In the genomic region with DNA sequence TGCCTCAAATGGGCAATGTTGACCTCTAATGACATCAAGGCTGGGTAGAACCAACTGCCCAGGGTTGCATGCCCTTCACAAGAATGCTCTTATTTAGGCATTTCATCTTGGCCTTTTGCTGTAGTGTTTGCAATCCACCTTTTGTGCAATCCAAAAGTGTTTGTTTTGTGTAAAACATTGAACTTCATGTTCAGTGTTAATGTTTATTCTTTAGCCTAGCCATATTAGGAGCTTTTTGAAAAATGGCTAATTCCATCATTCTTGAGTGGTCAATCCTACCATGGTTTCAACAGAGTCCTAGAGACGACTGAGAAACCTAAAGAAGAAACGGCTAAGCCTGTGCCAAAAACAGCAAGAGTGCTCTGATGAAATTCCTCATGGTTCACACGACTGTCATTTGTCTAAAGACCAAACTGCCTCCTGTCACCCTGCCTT, we compare ENCODE assay signal across 22 cellular contexts.
A peak's percentile ranks its signal among the peaks of the same experiment; 100 is the strongest.
DNase-seq lines count a peak whose midpoint lies in the region; ATAC-seq, FAIRE-seq and TF ChIP-seq lines count a peak whose summit lies in the region.
"Had no signal": no experiment of that assay in that cellular context is flagged by ENCODE, and none has a peak within 500 bp of the region (broad histone marks: within the 10 kb centered on the region; RNA-seq: fewer than 3 reads in every experiment).

No MANE protein-coding gene starts in this region.

- DNase-seq in DND-41, result no peak
- DNase-seq in IMR-90, result peak; percentile 64
- no peak for DNase-seq in keratinocyte (ENCODE audit: low read depth, low spot score)
- peak; percentile 55 for DNase-seq in skeletal muscle cell (ENCODE audit: low read depth)
- DNase-seq in NCI-H1930 (lab: John Stamatoyannopoulos, UW), result no peak
- DNase-seq in central memory CD4-positive, alpha-beta T cell, result no peak
- DNase-seq: CD4-positive, CD25-positive, alpha-beta regulatory T cell; KBM-7; NCI-H1092 treated with DMSO at 0.1 percent for 48 hours; NCI-H146; NCI-H2029 treated with DMSO at 0.1 percent for 48 hours; NCI-H2171; NCI-H345; NCI-H524; NCI-H774; NK-92 treated with Interleukin-12 subunit alpha and Interleukin-12 subunit beta, amount 100 ng/mL, for 24 hours had no signal

- H2BK5ac ChIP-seq in IMR-90 (ENCODE audit: low read depth, low read length, poor library complexity, severe bottlenecking), result peak overlapping the region; percentile 99

- H3K36me3 ChIP-seq in DND-41 (ENCODE audit: insufficient read depth, low read length) (no peaks in the 10 kb centered on the region), IMR-90 (ENCODE audit: control insufficient read depth, insufficient read depth, low read length) (no peaks in the 10 kb centered on the region), keratinocyte (ENCODE audit: control insufficient read depth in 2 of 2, extremely low read depth in 1 of 2, insufficient read depth in 2 of 2, low read length in 2 of 2) (no peaks in the 10 kb centered on the region)

- H4K20me1 ChIP-seq in DND-41 (ENCODE audit: insufficient read depth, low read length), result no peaks in the 10 kb centered on the region
- H4K20me1 ChIP-seq in IMR-90 (ENCODE audit: insufficient read depth, low read length), result no peaks in the 10 kb centered on the region
- no peaks in the 10 kb centered on the region for H4K20me1 ChIP-seq in keratinocyte (ENCODE audit: control insufficient read depth, extremely low read depth, insufficient read depth, low read length)

- CTCF ChIA-PET in IMR-90 (lab: Yijun Ruan, JAX), result no interaction called here

- dilution Hi-C loops in IMR-90 (cut with HindIII; ENCODE audit: low sequenced_read_pairs, unreplicated experiment), result no loop called here
- dilution Hi-C loops in keratinocyte (cut with MboI; ENCODE audit: extremely low pct_ligation_motif_present, low sequenced_read_pairs), result no loop called here

- H3K9ac ChIP-seq in DND-41 (ENCODE audit: low read depth, low read length), result no peak overlapping the region
- no peak overlapping the region for H3K9ac ChIP-seq in IMR-90 (ENCODE audit: low read depth, low read length)
- no peak overlapping the region for H3K9ac ChIP-seq in keratinocyte (ENCODE audit: control insufficient read depth, extremely low read depth, insufficient read depth, low read length)

- H3K79me1 ChIP-seq in IMR-90 (ENCODE audit: low read depth in 1 of 2, low read length in 2 of 2), result 0 out of 4 replicates have a peak, but pooled peaks cover 0 to 4% of the 10 kb centered on the region in 2 experiments

- H2AFZ ChIP-seq in DND-41 (ENCODE audit: low read depth, low read length), result no peak overlapping the region
- H2AFZ ChIP-seq in IMR-90 (replicated peaks; ENCODE audit: low read length, poor library complexity), result no peak overlapping the region
- H2AFZ ChIP-seq in keratinocyte (ENCODE audit: control insufficient read depth, low read length), result no peak overlapping the region

- peak overlapping the region; percentile 91 for H2BK20ac ChIP-seq in IMR-90 (ENCODE audit: low read depth, low read length)

- peak overlapping the region; percentile 33; the same call in 1 of the 2 replicates for H3K27ac ChIP-seq in DND-41 (ENCODE audit: low read length)
- peak overlapping the region; percentile 20; the same call in 1 of the 2 replicates for H3K27ac ChIP-seq in IMR-90 (ENCODE audit: insufficient read depth, low read length)
- H3K27ac ChIP-seq in keratinocyte (ENCODE audit: control insufficient read depth, insufficient read depth, low read length), result no peak overlapping the region

- H4K5ac ChIP-seq in IMR-90 (ENCODE audit: low read depth, low read length), result peak overlapping the region; percentile 44; the same call in 1 of the 2 replicates

- H3K14ac ChIP-seq in IMR-90 (replicated peaks; ENCODE audit: low read depth, low read length), result peak overlapping the region; percentile 94

- peak overlapping the region; percentile 86 for H2AK5ac ChIP-seq in IMR-90 (ENCODE audit: low read depth, low read length)

- 27% methylated on average over 2 of the region's 3 CpGs; no CpG with 5 or more reads in 1 of the 2 experiments for WGBS in IMR-90 (ENCODE audit: extremely low coverage in 2 of 2, insufficient read length in 1 of 2), 2 experiments

- H2BK120ac ChIP-seq in IMR-90 (ENCODE audit: low read depth, low read length), result peak overlapping the region; percentile 79

- peak; percentile 32 for FAIRE-seq in keratinocyte (lab: Jason Lieb, UNC)
- FAIRE-seq: G401.6, GM18507, H54 had no signal

- H3K23ac ChIP-seq in IMR-90 (ENCODE audit: low read depth, low read length), result peak overlapping the region; percentile 85

- no TSS peak for BruUV-seq in IMR-90 (replicated peaks; lab: Mats Ljungman, UMichigan)

- POLR2A ChIA-PET in IMR-90 (lab: Charles Lee; ENCODE audit: unreplicated experiment), result no interaction called here

- H4K91ac ChIP-seq in IMR-90 (ENCODE audit: insufficient read depth, low read depth, low read length), result peak overlapping the region; percentile 87

- H3K4me2 ChIP-seq in DND-41 (ENCODE audit: insufficient read depth, low read length) (no peak overlapping the region), IMR-90 (ENCODE audit: low read depth, low read length) (no peak overlapping the region), keratinocyte (ENCODE audit: control insufficient read depth, extremely low read depth, insufficient read depth, low read depth, low read length) (no peak overlapping the region)

- peaks cover 72% of the 10 kb centered on the region for H3K4me1 ChIP-seq in DND-41 (ENCODE audit: insufficient read depth, low read length)
- peaks cover 34% of the 10 kb centered on the region; the same call in 1 of the 2 replicates for H3K4me1 ChIP-seq in IMR-90 (ENCODE audit: control insufficient read depth, insufficient read depth, low read length)
- H3K4me1 ChIP-seq in keratinocyte (ENCODE audit: control insufficient read depth, extremely low read depth, insufficient read depth, low read length), result peaks cover 52% of the 10 kb centered on the region

- peak overlapping the region; percentile 90 for H2BK15ac ChIP-seq in IMR-90 (ENCODE audit: low read depth, low read length)

- no peaks in the 10 kb centered on the region for H3K27me3 ChIP-seq in DND-41 (ENCODE audit: insufficient read depth, low read length, poor library complexity)
- H3K27me3 ChIP-seq in IMR-90 (ENCODE audit: control insufficient read depth, insufficient read depth, low read length), result no peaks in the 10 kb centered on the region
- H3K27me3 ChIP-seq in keratinocyte (ENCODE audit: control insufficient read depth, extremely low read depth, insufficient read depth, low read length), result no peaks in the 10 kb centered on the region

- intact Hi-C loops in IMR-90 (cut with micrococcal nuclease), result no loop called here

- TF ChIP-seq CTCF in DND-41 (IDR thresholded peaks at IDR 0.05; ENCODE audit: borderline replicate concordance, extremely low read depth, low read length, poor library complexity, severe bottlenecking), result no peak
- TF ChIP-seq CTCF in IMR-90 (conservative IDR thresholded peaks at IDR 0.05; ENCODE audit: low read depth, low read length), result no peak
- no peak for TF ChIP-seq CTCF in keratinocyte (optimal IDR thresholded peaks at IDR 0.05 in 1 of 3, IDR thresholded peaks at IDR 0.05 in 1 of 3, conservative IDR thresholded peaks at IDR 0.05 in 1 of 3; ENCODE audit: extremely low read depth in 1 of 3, insufficient read depth in 2 of 3, low read length in 3 of 3)

- H3K79me2 ChIP-seq in DND-41 (ENCODE audit: insufficient read depth, low read length) (no peaks in the 10 kb centered on the region), keratinocyte (ENCODE audit: control insufficient read depth, insufficient read depth, low read length) (no peaks in the 10 kb centered on the region)

- H3K4ac ChIP-seq in IMR-90 (ENCODE audit: low read depth, low read length), result peak overlapping the region; percentile 88

- no peak for TF ChIP-seq RAD21 in IMR-90 (IDR thresholded peaks at IDR 0.05; ENCODE audit: low read length)

- H3K18ac ChIP-seq in IMR-90 (ENCODE audit: low read depth, low read length), result peak overlapping the region; percentile 92; the same call in 1 of the 2 replicates

- H3K56ac ChIP-seq in IMR-90 (ENCODE audit: extremely low read depth, insufficient read depth, low read length), result peak overlapping the region; percentile 43; the same call in 1 of the 2 replicates

- peaks cover 6% of the 10 kb centered on the region for H3K9me3 ChIP-seq in DND-41 (ENCODE audit: insufficient read depth, low read length, severe bottlenecking)
- H3K9me3 ChIP-seq in IMR-90 (ENCODE audit: control insufficient read depth, insufficient read depth, low read length), result peaks cover 4% of the 10 kb centered on the region
- H3K9me3 ChIP-seq in keratinocyte (ENCODE audit: control insufficient read depth, low read depth, low read length), result no peaks in the 10 kb centered on the region

- in situ Hi-C loops in IMR-90 (cut with MboI; ENCODE audit: low sequenced_read_pairs), result no loop called here

- TF ChIP-seq POLR2A in IMR-90 (IDR thresholded peaks at IDR 0.05; ENCODE audit: low read depth, low read length), result no peak

- H4K8ac ChIP-seq in IMR-90 (ENCODE audit: low read depth in 2 of 2, low read length in 2 of 2), result peak overlapping the region; percentile 32 to 44

- ATAC-seq in DND-41 (ENCODE audit: insufficient read depth, low read depth) (no peak), IMR-90 (ENCODE audit: low read depth) (no peak; the same call in 1 of the 2 replicates), HG03159 (IDR thresholded peaks at IDR 0.05; ENCODE audit: unreplicated experiment) (no peak)
- ATAC-seq: Panc1, SK-N-SH treated with all-trans-retinoic acid at 6 μM for 48 hours had no signal

- H3K4me3 ChIP-seq in DND-41 (ENCODE audit: low read depth in 1 of 2, low read length in 2 of 2), result no peak overlapping the region
- H3K4me3 ChIP-seq in IMR-90 (ENCODE audit: insufficient read depth, low read depth, low read length), result no peak overlapping the region
- H3K4me3 ChIP-seq in keratinocyte (ENCODE audit: control insufficient read depth in 2 of 3, extremely low read depth in 1 of 3, insufficient read depth in 2 of 3, low read depth in 1 of 3, low read length in 3 of 3), result no peak overlapping the region
- no peak overlapping the region for H3K4me3 ChIP-seq in skeletal muscle cell (ENCODE audit: low read depth, low read length)

- H3K9me1 ChIP-seq in IMR-90 (ENCODE audit: insufficient read depth, low read length) (peaks cover 12% of the 10 kb centered on the region), keratinocyte (ENCODE audit: control insufficient read depth, extremely low read depth, insufficient read depth, low read length) (no peaks in the 10 kb centered on the region)

- no peak overlapping the region for H2AK9ac ChIP-seq in IMR-90 (replicated peaks; ENCODE audit: low read depth, low read length, poor library complexity)

TF ChIP-seq in IMR-90, 13 proteins besides CTCF, POLR2A, EP300 and RAD21:
- TF ChIP-seq CEBPB (IDR thresholded peaks at IDR 0.05; ENCODE audit: low read depth, low read length) (peak; percentile 24; the same call in 1 of the 2 replicates), USF2 (IDR thresholded peaks at IDR 0.05; ENCODE audit: low read depth, low read length) (no peak)

Comparison
In these comparisons a context has a peak if more than half of its experiments do, and no peak if none do; other contexts are left out.
1. DNase-seq: peak in IMR-90 (single experiment) and skeletal muscle cell (single experiment); none in DND-41 (single experiment), keratinocyte (single experiment), NCI-H1930 (0 of 2) and central memory CD4-positive, alpha-beta T cell (single experiment).